20 cellular contexts compared by ENCODE assay signal in genomic region chr22:49623715-49624114, GRCh38.
"Had no signal": no experiment of that assay in that cellular context is flagged by ENCODE, and none has a peak within 500 bp of the region (broad histone marks: within the 10 kb centered on the region; RNA-seq: fewer than 3 reads in every experiment).

No MANE protein-coding gene starts in this region.

- H3K27ac Mint-ChIP-seq: neural progenitor cell; progenitor cell of endocrine pancreas; stimulated activated naive B cell treated with anti-CD40 and anti-IgM and Interleukin-4, amounts not matched to agents 10 μg/mL and 1 μg/mL and 100 μg/mL, for 72 hours; type B pancreatic cell had no signal

- H3K4me2 ChIP-seq: hepatocyte, neural progenitor cell had no signal

- H3K36me3 Mint-ChIP-seq: neural progenitor cell, type B pancreatic cell had no signal

- H3K9me3 ChIP-seq: colonic mucosa, esophagus squamous epithelium, pancreas, suprapubic skin, thyroid gland had no signal

- H3K27me3 Mint-ChIP-seq: naive thymus-derived CD4-positive, alpha-beta T cell; stimulated activated naive B cell treated with anti-CD40 and anti-IgM and Interleukin-4, amounts not matched to agents 10 μg/mL and 1 μg/mL and 100 μg/mL, for 72 hours had no signal

- DNase-seq: cerebellar nuclear complex; colonic mucosa; dermis blood vessel endothelial cell; esophagus squamous epithelium; foreskin fibroblast; left colon; mesendoderm; naive thymus-derived CD4-positive, alpha-beta T cell; occipital lobe; stimulated activated CD4-positive, alpha-beta T cell treated with anti-CD3 and anti-CD28 coated beads, Interleukin-2, amount 100 ng/mL, for 24 hours; stimulated activated CD4-positive, alpha-beta T cell treated with anti-CD3 and anti-CD28 coated beads, Interleukin-4, amount 100 ng/mL, for 4 hours; stimulated activated naive B cell treated with anti-CD40 and anti-IgM and Interleukin-4, amounts not matched to agents 10 μg/mL and 1 μg/mL and 100 μg/mL, for 72 hours; thyroid gland had no signal

- H3K36me3 ChIP-seq: colonic mucosa, esophagus squamous epithelium, neural progenitor cell, pancreas, suprapubic skin, thyroid gland had no signal

- H3K27me3 ChIP-seq: colonic mucosa, hepatocyte, neural progenitor cell, pancreas, thyroid gland had no signal

- H3K4me3 ChIP-seq: colonic mucosa, esophagus squamous epithelium, hepatocyte, neural progenitor cell, pancreas, suprapubic skin, thyroid gland had no signal

- H3K9ac ChIP-seq: neural progenitor cell had no signal

- H2AFZ ChIP-seq: hepatocyte, neural progenitor cell had no signal

- H3K4me3 Mint-ChIP-seq: naive thymus-derived CD4-positive, alpha-beta T cell; neural progenitor cell; stimulated activated naive B cell treated with anti-CD40 and anti-IgM and Interleukin-4, amounts not matched to agents 10 μg/mL and 1 μg/mL and 100 μg/mL, for 72 hours; type B pancreatic cell had no signal

- H3K27ac ChIP-seq: colonic mucosa, esophagus squamous epithelium, hepatocyte, neural progenitor cell, pancreas, suprapubic skin, thyroid gland had no signal

- H3K9me3 Mint-ChIP-seq: naive thymus-derived CD4-positive, alpha-beta T cell; neural progenitor cell; stimulated activated naive B cell treated with anti-CD40 and anti-IgM and Interleukin-4, amounts not matched to agents 10 μg/mL and 1 μg/mL and 100 μg/mL, for 72 hours; type B pancreatic cell had no signal

- ATAC-seq: left colon, pancreas, sciatic nerve had no signal

- H3K4me1 ChIP-seq: colonic mucosa, pancreas, thyroid gland had no signal
